ENCODE assay signal across 1 cellular context in genomic region chr13:113145911-113146598, GRCh38.
TF ChIP-seq lines count a peak whose summit lies in the region.

No MANE protein-coding gene starts in this region.

TF ChIP-seq in SK-N-SH, 30 proteins besides CTCF, POLR2A, EP300 and RAD21:
- no peak for TF ChIP-seq GABPA (IDR thresholded peaks at IDR 0.05; ENCODE audit: low read depth)
- TF ChIP-seq TAF1 (IDR thresholded peaks at IDR 0.05; ENCODE audit: borderline replicate concordance, low read depth, low read length), result no peak
